Comparison of ENCODE assay signal across 16 cellular contexts in genomic region chr9:80049096-80049495, GRCh38.
A peak's percentile ranks its signal among the peaks of the same experiment; 100 is the strongest.
DNase-seq lines count a peak whose midpoint lies in the region; ATAC-seq and TF ChIP-seq lines count a peak whose summit lies in the region.
"Had no signal": no experiment of that assay in that cellular context is flagged by ENCODE, and none has a peak within 500 bp of the region (broad histone marks: within the 10 kb centered on the region; RNA-seq: fewer than 3 reads in every experiment).

No MANE protein-coding gene starts in this region.

- peak; percentile 22 for DNase-seq in H7
- peak; percentile 59 for DNase-seq in M059J (ENCODE audit: low read depth)
- peak; percentile 3 for DNase-seq in iPS DF 19.7 (ENCODE audit: low read depth, low spot score)
- DNase-seq in adrenal gland, result no peak
- no peak for DNase-seq in erythroblast (lab: John Stamatoyannopoulos, UW)
- DNase-seq: ACHN; Calu3; CD4-positive, alpha-beta T cell; DMS79 treated with DMSO at 0.1 percent for 48 hours; GF-D8; NCI-H2107; NCI-H446; NCI-H82; SIG-M5 had no signal

- no peak for TF ChIP-seq POLR2A in adrenal gland (IDR thresholded peaks at IDR 0.05)
- no peak for TF ChIP-seq POLR2A in erythroblast (IDR thresholded peaks at IDR 0.05; ENCODE audit: low read length)

- no peak for TF ChIP-seq CTCF in parathyroid adenoma (IDR thresholded peaks at IDR 0.05)
- no peak for TF ChIP-seq CTCF in adrenal gland (IDR thresholded peaks at IDR 0.05)

- H3K36me3 ChIP-seq in H7 (replicated peaks; ENCODE audit: control insufficient read depth, insufficient read depth, low read length) (no peaks in the 10 kb centered on the region), parathyroid adenoma (ENCODE audit: control insufficient read depth, insufficient read depth, low read length) (no peaks in the 10 kb centered on the region), adrenal gland (replicated peaks in 1 of 2) (no peaks in the 10 kb centered on the region)

- H3K9me3 ChIP-seq in parathyroid adenoma (ENCODE audit: control insufficient read depth, low read length) (no peaks in the 10 kb centered on the region), adrenal gland (replicated peaks in 1 of 3) (peaks cover 0 to 4% (median 0%) of the 10 kb centered on the region in 3 donors)

- H3K4me1 ChIP-seq in parathyroid adenoma (no peaks in the 10 kb centered on the region), adrenal gland (replicated peaks in 1 of 2) (no peaks in the 10 kb centered on the region)

- 72 to 87% (median 75%) methylated on average over 1 of the region's 1 CpG for WGBS in adrenal gland, 4 donors

- no peaks in the 10 kb centered on the region for H3K79me2 ChIP-seq in parathyroid adenoma

- no peak overlapping the region for H2AFZ ChIP-seq in parathyroid adenoma

- no peak for ATAC-seq in HG03442 (IDR thresholded peaks at IDR 0.05; ENCODE audit: unreplicated experiment)

- no peak overlapping the region for H3K4me3 ChIP-seq in H7 (ENCODE audit: insufficient read depth, low read depth, low read length)
- H3K4me3 ChIP-seq in parathyroid adenoma (ENCODE audit: low read depth, low read length), result no peak overlapping the region
- H3K4me3 ChIP-seq in adrenal gland, result no peak overlapping the region

- H3K27ac ChIP-seq in parathyroid adenoma, result peak overlapping the region; percentile 24
- no peak overlapping the region for H3K27ac ChIP-seq in adrenal gland

- no peak overlapping the region for H3K4me2 ChIP-seq in parathyroid adenoma (ENCODE audit: low read length)

- H3K9ac ChIP-seq in parathyroid adenoma, result no peak overlapping the region

- H3K27me3 ChIP-seq in H7 (ENCODE audit: control insufficient read depth, insufficient read depth, low read length) (no peaks in the 10 kb centered on the region), parathyroid adenoma (ENCODE audit: control insufficient read depth, insufficient read depth, low read length) (no peaks in the 10 kb centered on the region), adrenal gland (no peaks in the 10 kb centered on the region)

- intact Hi-C loops in adrenal gland (cut with DNase I), result no loop called here

Comparison
In these comparisons a context has a peak if more than half of its experiments do, and no peak if none do; other contexts are left out.
1. DNase-seq: peak in H7 (single experiment), M059J (single experiment) and iPS DF 19.7 (single experiment); none in adrenal gland (0 of 7) and erythroblast (0 of 2).